12 cellular contexts compared by ENCODE assay signal in genomic region chr7:113119429-113119828, GRCh38. TPM values are rescaled to one million over a fixed set of nuclear protein-coding genes. Genes with fewer than 3 reads are reported as not detected.
DNase-seq lines count a peak whose midpoint lies in the region; ATAC-seq and TF ChIP-seq lines count a peak whose summit lies in the region.
"Had no signal": no experiment of that assay in that cellular context is flagged by ENCODE, and none has a peak within 500 bp of the region (broad histone marks: within the 10 kb centered on the region; RNA-seq: fewer than 3 reads in every experiment).

No MANE protein-coding gene starts in this region.

- no peak for ATAC-seq in activated naive CD8-positive, alpha-beta T cell treated with anti-CD3 and anti-CD28 coated beads, Interleukin-2, amount 50 U/mL, for 24 hours

- H3K27ac ChIP-seq in sigmoid colon = no peak overlapping the region
- H3K27ac ChIP-seq: cardiac muscle cell had no signal

- H3K36me3 ChIP-seq in neuron (ENCODE audit: insufficient read depth, low read length) (peaks cover 12% of the 10 kb centered on the region), sigmoid colon (peaks cover 0 to 8% (median 0%) of the 10 kb centered on the region in 4 donors)

- intact Hi-C loops in sigmoid colon (cut with DNase I) = loop anchor here (2.0 to 10.0 kb wide), 2 partner anchors 179 to 325 kb away; partner anchors contain the start of gene TMEM168

- TF ChIP-seq EP300 in sigmoid colon (IDR thresholded peaks at IDR 0.05) = no peak

- H3K4me3 ChIP-seq in LNCaP clone FGC (ENCODE audit: low read depth, low read length) = peak overlapping the region; percentile 90
- H3K4me3 ChIP-seq in neuron (ENCODE audit: low read length) = no peak overlapping the region
- no peak overlapping the region for H3K4me3 ChIP-seq in sigmoid colon

- no peak for TF ChIP-seq POLR2A in sigmoid colon (IDR thresholded peaks at IDR 0.05)

- DNase-seq in NCI-H1105 treated with DMSO at 0.1 percent for 48 hours (lab: John Stamatoyannopoulos, UW) (peak; percentile 25), NCI-H1105 (lab: John Stamatoyannopoulos, UW) (no peak), LNCaP clone FGC (ENCODE audit: low read depth) (peak; percentile 3), activated gamma-delta T cell (lab: John Stamatoyannopoulos, UW) (no peak), NCI-H69 (lab: John Stamatoyannopoulos, UW) (no peak), sigmoid colon (no peak)
- no peak for DNase-seq in activated naive CD8-positive, alpha-beta T cell treated with anti-CD3 and anti-CD28 coated beads, Interleukin-2, amount 50 U/mL, for 24 hours
- DNase-seq: 8988T, NCI-H2107 had no signal

- H3K36me3 Mint-ChIP-seq in activated naive CD8-positive, alpha-beta T cell treated with anti-CD3 and anti-CD28 coated beads, Interleukin-2, amount 50 U/mL, for 24 hours (ENCODE audit: low read depth) = peaks cover 15% of the 10 kb centered on the region

- H3K4me1 ChIP-seq in neuron (ENCODE audit: insufficient read depth, low read length) = peaks cover 7% of the 10 kb centered on the region
- peaks cover 0 to 11% (median 4%) of the 10 kb centered on the region in 4 donors for H3K4me1 ChIP-seq in sigmoid colon

- peak overlapping the region; percentile 85 for H2AFZ ChIP-seq in neuron (ENCODE audit: low read depth, low read length)

- 90 to 93% methylated on average over 6 of the region's 6 CpGs for WGBS in sigmoid colon, 2 donors

- peak overlapping the region; percentile 91 for H3K4me3 Mint-ChIP-seq in activated naive CD8-positive, alpha-beta T cell treated with anti-CD3 and anti-CD28 coated beads, Interleukin-2, amount 50 U/mL, for 24 hours

- H3K4me1 Mint-ChIP-seq in activated naive CD8-positive, alpha-beta T cell treated with anti-CD3 and anti-CD28 coated beads, Interleukin-2, amount 50 U/mL, for 24 hours = peaks cover 38% of the 10 kb centered on the region

- TF ChIP-seq CTCF in LNCaP clone FGC (IDR thresholded peaks at IDR 0.05; ENCODE audit: control insufficient read depth, extremely low read depth, insufficient read depth) = no peak
- TF ChIP-seq CTCF in sigmoid colon (IDR thresholded peaks at IDR 0.05) = no peak

- H3K9me3 Mint-ChIP-seq in activated naive CD8-positive, alpha-beta T cell treated with anti-CD3 and anti-CD28 coated beads, Interleukin-2, amount 50 U/mL, for 24 hours = no peaks in the 10 kb centered on the region

- H3K27ac Mint-ChIP-seq in activated naive CD8-positive, alpha-beta T cell treated with anti-CD3 and anti-CD28 coated beads, Interleukin-2, amount 50 U/mL, for 24 hours = no peak overlapping the region

- H3K9me3 ChIP-seq in neuron (ENCODE audit: low read length) (no peaks in the 10 kb centered on the region), sigmoid colon (no peaks in the 10 kb centered on the region)
- H3K9me3 ChIP-seq: esophagus muscularis mucosa had no signal

- H3K27me3 ChIP-seq in neuron (ENCODE audit: insufficient read depth, low read length) (no peaks in the 10 kb centered on the region), sigmoid colon (no peaks in the 10 kb centered on the region)
- H3K27me3 ChIP-seq: cardiac muscle cell, esophagus muscularis mucosa had no signal

- no peaks in the 10 kb centered on the region for H3K27me3 Mint-ChIP-seq in activated naive CD8-positive, alpha-beta T cell treated with anti-CD3 and anti-CD28 coated beads, Interleukin-2, amount 50 U/mL, for 24 hours

RNA-seq across cellular contexts. Expression of gene SMIM30, which starts 1.1 kb away (rescaled TPM):
- 10 to 100 TPM; 46.2 to 79.0 (median 57.7) TPM for total RNA-seq in sigmoid colon
- polyA plus RNA-seq in sigmoid colon = 10 to 100 TPM; 37.0 to 76.1 (median 54.1) TPM

RNA-seq across cellular contexts. Expression of gene GPR85, which starts 32.8 kb away (rescaled TPM):
- total RNA-seq in sigmoid colon = 1 to 10 TPM in 2 of 4 donors, under 1 TPM in 2; 0.16 to 6.1 (median 0.67) TPM
- under 1 TPM in 2 of 3 donors, not detected in 1; 0.41 to 0.46 TPM for polyA plus RNA-seq in sigmoid colon
- polyA plus RNA-seq: cardiac muscle cell had no signal

Comparison
In these comparisons a context has a peak if more than half of its experiments do, and no peak if none do; other contexts are left out.
1. DNase-seq: peak in NCI-H1105 treated with DMSO at 0.1 percent for 48 hours (single experiment) and LNCaP clone FGC (single experiment); none in NCI-H1105 (single experiment), activated naive CD8-positive, alpha-beta T cell treated with anti-CD3 and anti-CD28 coated beads, Interleukin-2, amount 50 U/mL, for 24 hours (single experiment), activated gamma-delta T cell (single experiment), NCI-H69 (single experiment) and sigmoid colon (single experiment).